ENCODE assay signal across 16 cellular contexts in genomic region chr4:1478766-1479355, GRCh38.
A peak's percentile ranks its signal among the peaks of the same experiment; 100 is the strongest.
DNase-seq lines count a peak whose midpoint lies in the region; ATAC-seq and TF ChIP-seq lines count a peak whose summit lies in the region.
"Had no signal": no experiment of that assay in that cellular context is flagged by ENCODE, and none has a peak within 500 bp of the region (broad histone marks: within the 10 kb centered on the region; RNA-seq: fewer than 3 reads in every experiment).

No MANE protein-coding gene starts in this region.

- no peaks in the 10 kb centered on the region for H3K79me1 ChIP-seq in trophoblast cell (ENCODE audit: low read length)

- POLR2A ChIA-PET in CD4-positive, alpha-beta T cell (lab: Charles Lee), result no interaction called here

- H3K27ac Mint-ChIP-seq in CD14-positive monocyte, result no peak overlapping the region
- H3K27ac Mint-ChIP-seq in CD4-positive, alpha-beta T cell, result no peak overlapping the region
- H3K27ac Mint-ChIP-seq: CD8-positive, alpha-beta T cell had no signal

- no peak overlapping the region for H3K23ac ChIP-seq in trophoblast cell (ENCODE audit: low read length)

- no peak overlapping the region for H3K27ac ChIP-seq in SJCRH30
- no peak overlapping the region for H3K27ac ChIP-seq in trophoblast cell (ENCODE audit: low read depth, low read length)
- H3K27ac ChIP-seq in CD4-positive, alpha-beta T cell (ENCODE audit: low read depth, low read length), result no peak overlapping the region
- H3K27ac ChIP-seq: GM23248 had no signal

- no peak overlapping the region for H4K12ac ChIP-seq in trophoblast cell (ENCODE audit: low read depth, low read length)

- no peak overlapping the region for H3K9ac ChIP-seq in trophoblast cell (ENCODE audit: low read length)
- H3K9ac ChIP-seq: GM23248 had no signal

- H2AK5ac ChIP-seq in trophoblast cell (ENCODE audit: low read length), result no peak overlapping the region

- H4K8ac ChIP-seq in trophoblast cell (ENCODE audit: low read depth, low read length), result no peak overlapping the region

- peaks cover 13 to 37% (median 25%) of the 10 kb centered on the region in 7 donors for H3K9me3 Mint-ChIP-seq in CD14-positive monocyte
- peaks cover 3% of the 10 kb centered on the region for H3K9me3 Mint-ChIP-seq in CD4-positive, alpha-beta T cell

- no peak overlapping the region for H3K4me3 Mint-ChIP-seq in CD14-positive monocyte
- no peak overlapping the region for H3K4me3 Mint-ChIP-seq in CD4-positive, alpha-beta T cell
- H3K4me3 Mint-ChIP-seq: CD8-positive, alpha-beta T cell had no signal

- H2AFZ ChIP-seq in trophoblast cell (ENCODE audit: insufficient read depth, low read length, poor library complexity), result no peak overlapping the region
- H2AFZ ChIP-seq: GM23248 had no signal

- peak; percentile 2 for DNase-seq in activated CD4-positive, CD25-positive, alpha-beta regulatory T cell treated with anti-CD3 and anti-CD28 coated beads, Interleukin-2, amount 50 U/mL, for 72 hours
- peak; percentile 14 for DNase-seq in CD14-positive monocyte (ENCODE audit: low spot score)
- peak; percentile 39 to 50 for DNase-seq in SJCRH30
- DNase-seq in trophoblast cell, result no peak
- no peak for DNase-seq in KBM-7
- no peak for DNase-seq in CD4-positive, alpha-beta T cell
- DNase-seq: GM23248, KG1, NCI-H1092, NCI-H187 treated with DMSO at 0.1 percent for 48 hours, NCI-H510A, OCI-M1, RPMI8226 had no signal

- intact Hi-C loops in CD14-positive monocyte (cut with micrococcal nuclease), result no loop called here
- intact Hi-C loops in CD4-positive, alpha-beta T cell (cut with DNase I, micrococcal nuclease), result no loop called here

- no peak overlapping the region for H2BK5ac ChIP-seq in trophoblast cell (ENCODE audit: low read depth, low read length, poor library complexity)

- H2BK12ac ChIP-seq in trophoblast cell (ENCODE audit: low read length), result no peak overlapping the region

- H3K4me1 ChIP-seq in SJCRH30 (no peaks in the 10 kb centered on the region), trophoblast cell (ENCODE audit: control insufficient read depth in 1 of 2, insufficient read depth in 2 of 2, low read length in 2 of 2) (no peaks in the 10 kb centered on the region)

- ATAC-seq in activated CD4-positive, CD25-positive, alpha-beta regulatory T cell treated with anti-CD3 and anti-CD28 coated beads, Interleukin-2, amount 50 U/mL, for 24 hours, result no peak
- ATAC-seq in HG02759 (IDR thresholded peaks at IDR 0.05; ENCODE audit: unreplicated experiment), result no peak
- no peak for ATAC-seq in CD4-positive, alpha-beta T cell (ENCODE audit: poor library complexity)
- ATAC-seq: CD8-positive, alpha-beta T cell had no signal

- no peak overlapping the region for H2BK120ac ChIP-seq in trophoblast cell (ENCODE audit: insufficient read depth, low read length, poor library complexity)

- H3K27me3 ChIP-seq in SJCRH30, result no peaks in the 10 kb centered on the region
- H3K27me3 ChIP-seq in trophoblast cell (ENCODE audit: insufficient read depth, low read length), result no peaks in the 10 kb centered on the region
- peaks cover 5% of the 10 kb centered on the region for H3K27me3 ChIP-seq in CD4-positive, alpha-beta T cell (ENCODE audit: control insufficient read depth, insufficient read depth, low read length)

- no peak for TF ChIP-seq CTCF in CD14-positive monocyte (IDR thresholded peaks at IDR 0.05)
- no peak for TF ChIP-seq CTCF in CD4-positive, alpha-beta T cell (IDR thresholded peaks at IDR 0.05)

- no CpG with 5 or more reads among the region's 10 CpGs for WGBS in trophoblast cell (ENCODE audit: extremely low coverage, insufficient coverage, insufficient read length)

- no peak overlapping the region for H3K14ac ChIP-seq in trophoblast cell (ENCODE audit: low read length)

- H3K27me3 Mint-ChIP-seq in CD14-positive monocyte (ENCODE audit: low read depth in 3 of 3), result peaks cover 6 to 9% (median 7%) of the 10 kb centered on the region in 3 donors
- peaks cover 21% of the 10 kb centered on the region for H3K27me3 Mint-ChIP-seq in CD4-positive, alpha-beta T cell

- H3K4me1 Mint-ChIP-seq in CD14-positive monocyte, result no peaks in the 10 kb centered on the region
- H3K4me1 Mint-ChIP-seq in CD4-positive, alpha-beta T cell (ENCODE audit: low read depth), result no peaks in the 10 kb centered on the region

- no peak overlapping the region for H3K4ac ChIP-seq in trophoblast cell (ENCODE audit: low read depth, low read length)

- H3K4me3 ChIP-seq in SJCRH30, result no peak overlapping the region
- peak overlapping the region; percentile 3 for H3K4me3 ChIP-seq in trophoblast cell (ENCODE audit: low read depth, low read length)
- H3K4me3 ChIP-seq: GM23248 had no signal

- H3K36me3 ChIP-seq in SJCRH30 (no peaks in the 10 kb centered on the region), trophoblast cell (ENCODE audit: control insufficient read depth in 1 of 2, insufficient read depth in 2 of 2, low read length in 2 of 2) (no peaks in the 10 kb centered on the region)

- H3K79me2 ChIP-seq in trophoblast cell (ENCODE audit: control insufficient read depth, insufficient read depth, low read length, poor library complexity), result no peaks in the 10 kb centered on the region

- no peak overlapping the region for H3K18ac ChIP-seq in trophoblast cell (ENCODE audit: low read length)

- H4K91ac ChIP-seq in trophoblast cell (ENCODE audit: low read depth, low read length), result no peak overlapping the region

- no peaks in the 10 kb centered on the region for H3K36me3 Mint-ChIP-seq in CD14-positive monocyte
- H3K36me3 Mint-ChIP-seq in CD4-positive, alpha-beta T cell (ENCODE audit: low read depth), result no peaks in the 10 kb centered on the region
- H3K36me3 Mint-ChIP-seq: CD8-positive, alpha-beta T cell had no signal

- CTCF ChIA-PET in CD4-positive, alpha-beta T cell (lab: Charles Lee), result no interaction called here

- no peaks in the 10 kb centered on the region for H3K9me3 ChIP-seq in SJCRH30 (replicated peaks)
- H3K9me3 ChIP-seq in trophoblast cell (ENCODE audit: insufficient read depth, low read depth, low read length), result peaks cover 29% of the 10 kb centered on the region
- H3K9me3 ChIP-seq in CD4-positive, alpha-beta T cell (ENCODE audit: control insufficient read depth, low read length), result peaks cover 16% of the 10 kb centered on the region

- in situ Hi-C loops in KBM-7 (cut with MboI; ENCODE audit: low pct_unique_long_range_greater_than_20kb, low sequenced_read_pairs), result no loop called here

- H3K4me2 ChIP-seq in trophoblast cell (ENCODE audit: low read length), result no peak overlapping the region

Comparison
In these comparisons a context has a peak if more than half of its experiments do, and no peak if none do; other contexts are left out.
1. DNase-seq: peak in activated CD4-positive, CD25-positive, alpha-beta regulatory T cell treated with anti-CD3 and anti-CD28 coated beads, Interleukin-2, amount 50 U/mL, for 72 hours (single experiment), CD14-positive monocyte (single experiment) and SJCRH30 (2 of 2); none in trophoblast cell (0 of 2), KBM-7 (single experiment) and CD4-positive, alpha-beta T cell (0 of 10).